Comparison of ENCODE assay signal across 28 cellular contexts in genomic region chr7:31705377-31705776, GRCh38.
A peak's percentile ranks its signal among the peaks of the same experiment; 100 is the strongest.
DNase-seq lines count a peak whose midpoint lies in the region; ATAC-seq lines count a peak whose summit lies in the region.
"Had no signal": no experiment of that assay in that cellular context is flagged by ENCODE, and none has a peak within 500 bp of the region (broad histone marks: within the 10 kb centered on the region; RNA-seq: fewer than 3 reads in every experiment).

No MANE protein-coding gene starts in this region.

- DNase-seq in stimulated activated naive B cell treated with anti-CD40 and anti-IgM and Interleukin-4, amounts not matched to agents 10 μg/mL and 1 μg/mL and 100 μg/mL, for 72 hours, result no peak
- DNase-seq in activated naive CD4-positive, alpha-beta T cell treated with anti-CD3 and anti-CD28 coated beads, Interleukin-2, amount 10 ng/mL, durations not matched to agents 7 days and 5 days, result no peak
- no peak for DNase-seq in NCI-H2081 treated with DMSO at 0.1 percent for 48 hours (lab: John Stamatoyannopoulos, UW)
- no peak for DNase-seq in activated CD8-positive, alpha-beta memory T cell treated with anti-CD3 and anti-CD28 coated beads, Interleukin-2, amount 50 U/mL, for 4 hours
- DNase-seq: activated CD4-positive, CD25-positive, alpha-beta regulatory T cell; activated gamma-delta T cell treated with Interleukin-2 at 50 U/mL for 16 hours; activated T-cell treated with anti-CD3 and anti-CD28 coated beads, Interleukin-2, amount 50 U/mL, for 1 hour; adrenal gland; brain microvascular endothelial cell; CD4-positive, CD25-positive, alpha-beta regulatory T cell; effector CD4-positive, alpha-beta T cell; erythroblast; foreskin fibroblast; HFFc6; Karpas-422; mesenchymal stem cell; NCI-H1436 treated with DMSO at 0.1 percent for 48 hours; NCI-H524 treated with DMSO at 0.1 percent for 48 hours; NK-92 treated with Interleukin-12 subunit alpha and Interleukin-12 subunit beta, amount 100 ng/mL, for 24 hours; SIG-M5; stomach; SW 1271; tibial artery had no signal

- H3K27me3 Mint-ChIP-seq in stimulated activated naive B cell treated with anti-CD40 and anti-IgM and Interleukin-4, amounts not matched to agents 10 μg/mL and 1 μg/mL and 100 μg/mL, for 72 hours, result no peaks in the 10 kb centered on the region
- no peaks in the 10 kb centered on the region for H3K27me3 Mint-ChIP-seq in activated naive CD4-positive, alpha-beta T cell treated with anti-CD3 and anti-CD28 coated beads, Interleukin-2, amount 10 ng/mL, durations not matched to agents 7 days and 5 days
- H3K27me3 Mint-ChIP-seq: CD4-positive, CD25-positive, alpha-beta regulatory T cell; progenitor cell of endocrine pancreas had no signal

- no peak overlapping the region for H3K27ac Mint-ChIP-seq in stimulated activated naive B cell treated with anti-CD40 and anti-IgM and Interleukin-4, amounts not matched to agents 10 μg/mL and 1 μg/mL and 100 μg/mL, for 72 hours
- no peak overlapping the region for H3K27ac Mint-ChIP-seq in activated naive CD4-positive, alpha-beta T cell treated with anti-CD3 and anti-CD28 coated beads, Interleukin-2, amount 10 ng/mL, durations not matched to agents 7 days and 5 days
- H3K27ac Mint-ChIP-seq: CD4-positive, CD25-positive, alpha-beta regulatory T cell; HFFc6; progenitor cell of endocrine pancreas had no signal

- no peaks in the 10 kb centered on the region for H3K4me1 Mint-ChIP-seq in stimulated activated naive B cell treated with anti-CD40 and anti-IgM and Interleukin-4, amounts not matched to agents 10 μg/mL and 1 μg/mL and 100 μg/mL, for 72 hours
- no peaks in the 10 kb centered on the region for H3K4me1 Mint-ChIP-seq in activated naive CD4-positive, alpha-beta T cell treated with anti-CD3 and anti-CD28 coated beads, Interleukin-2, amount 10 ng/mL, durations not matched to agents 7 days and 5 days
- H3K4me1 Mint-ChIP-seq: CD4-positive, CD25-positive, alpha-beta regulatory T cell had no signal

- CTCF ChIA-PET in activated naive CD4-positive, alpha-beta T cell treated with anti-CD3 and anti-CD28 coated beads, Interleukin-2, amount 10 ng/mL, durations not matched to agents 7 days and 5 days (lab: Charles Lee), result no interaction called here

- H3K9me3 Mint-ChIP-seq in stimulated activated naive B cell treated with anti-CD40 and anti-IgM and Interleukin-4, amounts not matched to agents 10 μg/mL and 1 μg/mL and 100 μg/mL, for 72 hours, result peaks cover 3 to 8% of the 10 kb centered on the region in 2 donors
- H3K9me3 Mint-ChIP-seq in activated naive CD4-positive, alpha-beta T cell treated with anti-CD3 and anti-CD28 coated beads, Interleukin-2, amount 10 ng/mL, durations not matched to agents 7 days and 5 days, result peaks cover 3% of the 10 kb centered on the region

- ATAC-seq in GM18520 (IDR thresholded peaks at IDR 0.05; ENCODE audit: unreplicated experiment) (peak; percentile 58), GM19395 (IDR thresholded peaks at IDR 0.05; ENCODE audit: unreplicated experiment) (peak; percentile 60), HG02884 (IDR thresholded peaks at IDR 0.05; ENCODE audit: unreplicated experiment) (peak; percentile 68)
- ATAC-seq in stimulated activated naive B cell treated with anti-CD40 and anti-IgM and Interleukin-4, amounts not matched to agents 10 μg/mL and 1 μg/mL and 100 μg/mL, for 72 hours (replicated peaks), result peak; percentile 29
- ATAC-seq: Panc1 had no signal

- H3K36me3 Mint-ChIP-seq in stimulated activated naive B cell treated with anti-CD40 and anti-IgM and Interleukin-4, amounts not matched to agents 10 μg/mL and 1 μg/mL and 100 μg/mL, for 72 hours, result no peaks in the 10 kb centered on the region
- H3K36me3 Mint-ChIP-seq in activated naive CD4-positive, alpha-beta T cell treated with anti-CD3 and anti-CD28 coated beads, Interleukin-2, amount 10 ng/mL, durations not matched to agents 7 days and 5 days, result no peaks in the 10 kb centered on the region
- H3K36me3 Mint-ChIP-seq: CD4-positive, CD25-positive, alpha-beta regulatory T cell had no signal

- H3K4me3 Mint-ChIP-seq in stimulated activated naive B cell treated with anti-CD40 and anti-IgM and Interleukin-4, amounts not matched to agents 10 μg/mL and 1 μg/mL and 100 μg/mL, for 72 hours, result no peak overlapping the region
- no peak overlapping the region for H3K4me3 Mint-ChIP-seq in activated naive CD4-positive, alpha-beta T cell treated with anti-CD3 and anti-CD28 coated beads, Interleukin-2, amount 10 ng/mL, durations not matched to agents 7 days and 5 days
- H3K4me3 Mint-ChIP-seq: CD4-positive, CD25-positive, alpha-beta regulatory T cell; HFFc6 had no signal
